ENCODE assay signal across 1 cellular context in the genomic region with DNA sequence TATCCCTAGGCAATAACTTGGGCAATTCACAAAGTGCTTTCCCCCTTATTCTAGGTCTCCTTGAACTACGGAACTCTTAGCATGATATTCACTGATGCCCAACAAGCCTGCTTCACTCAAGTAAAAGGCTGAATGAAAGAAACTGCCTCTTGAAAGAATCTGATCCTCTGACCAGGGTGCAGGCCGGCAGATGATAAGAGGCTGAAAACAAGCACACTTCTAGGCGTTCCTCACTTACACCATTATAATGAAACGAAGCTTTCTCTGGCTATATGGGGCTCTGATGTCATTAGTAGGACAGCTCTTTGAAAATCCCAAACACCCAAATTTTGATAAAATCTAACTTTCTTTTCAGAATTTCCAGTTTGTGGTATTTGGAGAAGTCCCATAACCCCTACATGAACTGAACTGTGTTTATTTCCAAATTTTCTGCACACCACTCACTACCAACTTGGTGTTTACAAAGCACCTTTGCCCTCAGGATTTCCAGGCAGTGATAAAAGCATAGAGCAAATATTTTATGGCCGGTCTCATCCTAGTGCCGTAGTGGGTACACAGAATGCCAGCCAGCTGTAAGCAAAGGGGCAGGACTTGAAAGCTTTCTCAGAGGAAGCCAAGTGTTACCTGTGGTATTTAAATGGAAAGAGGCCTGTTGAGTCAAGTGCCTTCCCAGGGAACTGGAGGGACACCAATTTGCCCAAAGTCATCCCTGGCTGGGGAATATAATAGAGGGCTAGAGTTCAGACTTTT.
TF ChIP-seq lines count a peak whose summit lies in the region.

No MANE protein-coding gene starts in this region.

TF ChIP-seq in GM23338, 12 proteins besides CTCF, POLR2A, EP300 and RAD21 (continued from another document):
- TF ChIP-seq, protein P1, sequence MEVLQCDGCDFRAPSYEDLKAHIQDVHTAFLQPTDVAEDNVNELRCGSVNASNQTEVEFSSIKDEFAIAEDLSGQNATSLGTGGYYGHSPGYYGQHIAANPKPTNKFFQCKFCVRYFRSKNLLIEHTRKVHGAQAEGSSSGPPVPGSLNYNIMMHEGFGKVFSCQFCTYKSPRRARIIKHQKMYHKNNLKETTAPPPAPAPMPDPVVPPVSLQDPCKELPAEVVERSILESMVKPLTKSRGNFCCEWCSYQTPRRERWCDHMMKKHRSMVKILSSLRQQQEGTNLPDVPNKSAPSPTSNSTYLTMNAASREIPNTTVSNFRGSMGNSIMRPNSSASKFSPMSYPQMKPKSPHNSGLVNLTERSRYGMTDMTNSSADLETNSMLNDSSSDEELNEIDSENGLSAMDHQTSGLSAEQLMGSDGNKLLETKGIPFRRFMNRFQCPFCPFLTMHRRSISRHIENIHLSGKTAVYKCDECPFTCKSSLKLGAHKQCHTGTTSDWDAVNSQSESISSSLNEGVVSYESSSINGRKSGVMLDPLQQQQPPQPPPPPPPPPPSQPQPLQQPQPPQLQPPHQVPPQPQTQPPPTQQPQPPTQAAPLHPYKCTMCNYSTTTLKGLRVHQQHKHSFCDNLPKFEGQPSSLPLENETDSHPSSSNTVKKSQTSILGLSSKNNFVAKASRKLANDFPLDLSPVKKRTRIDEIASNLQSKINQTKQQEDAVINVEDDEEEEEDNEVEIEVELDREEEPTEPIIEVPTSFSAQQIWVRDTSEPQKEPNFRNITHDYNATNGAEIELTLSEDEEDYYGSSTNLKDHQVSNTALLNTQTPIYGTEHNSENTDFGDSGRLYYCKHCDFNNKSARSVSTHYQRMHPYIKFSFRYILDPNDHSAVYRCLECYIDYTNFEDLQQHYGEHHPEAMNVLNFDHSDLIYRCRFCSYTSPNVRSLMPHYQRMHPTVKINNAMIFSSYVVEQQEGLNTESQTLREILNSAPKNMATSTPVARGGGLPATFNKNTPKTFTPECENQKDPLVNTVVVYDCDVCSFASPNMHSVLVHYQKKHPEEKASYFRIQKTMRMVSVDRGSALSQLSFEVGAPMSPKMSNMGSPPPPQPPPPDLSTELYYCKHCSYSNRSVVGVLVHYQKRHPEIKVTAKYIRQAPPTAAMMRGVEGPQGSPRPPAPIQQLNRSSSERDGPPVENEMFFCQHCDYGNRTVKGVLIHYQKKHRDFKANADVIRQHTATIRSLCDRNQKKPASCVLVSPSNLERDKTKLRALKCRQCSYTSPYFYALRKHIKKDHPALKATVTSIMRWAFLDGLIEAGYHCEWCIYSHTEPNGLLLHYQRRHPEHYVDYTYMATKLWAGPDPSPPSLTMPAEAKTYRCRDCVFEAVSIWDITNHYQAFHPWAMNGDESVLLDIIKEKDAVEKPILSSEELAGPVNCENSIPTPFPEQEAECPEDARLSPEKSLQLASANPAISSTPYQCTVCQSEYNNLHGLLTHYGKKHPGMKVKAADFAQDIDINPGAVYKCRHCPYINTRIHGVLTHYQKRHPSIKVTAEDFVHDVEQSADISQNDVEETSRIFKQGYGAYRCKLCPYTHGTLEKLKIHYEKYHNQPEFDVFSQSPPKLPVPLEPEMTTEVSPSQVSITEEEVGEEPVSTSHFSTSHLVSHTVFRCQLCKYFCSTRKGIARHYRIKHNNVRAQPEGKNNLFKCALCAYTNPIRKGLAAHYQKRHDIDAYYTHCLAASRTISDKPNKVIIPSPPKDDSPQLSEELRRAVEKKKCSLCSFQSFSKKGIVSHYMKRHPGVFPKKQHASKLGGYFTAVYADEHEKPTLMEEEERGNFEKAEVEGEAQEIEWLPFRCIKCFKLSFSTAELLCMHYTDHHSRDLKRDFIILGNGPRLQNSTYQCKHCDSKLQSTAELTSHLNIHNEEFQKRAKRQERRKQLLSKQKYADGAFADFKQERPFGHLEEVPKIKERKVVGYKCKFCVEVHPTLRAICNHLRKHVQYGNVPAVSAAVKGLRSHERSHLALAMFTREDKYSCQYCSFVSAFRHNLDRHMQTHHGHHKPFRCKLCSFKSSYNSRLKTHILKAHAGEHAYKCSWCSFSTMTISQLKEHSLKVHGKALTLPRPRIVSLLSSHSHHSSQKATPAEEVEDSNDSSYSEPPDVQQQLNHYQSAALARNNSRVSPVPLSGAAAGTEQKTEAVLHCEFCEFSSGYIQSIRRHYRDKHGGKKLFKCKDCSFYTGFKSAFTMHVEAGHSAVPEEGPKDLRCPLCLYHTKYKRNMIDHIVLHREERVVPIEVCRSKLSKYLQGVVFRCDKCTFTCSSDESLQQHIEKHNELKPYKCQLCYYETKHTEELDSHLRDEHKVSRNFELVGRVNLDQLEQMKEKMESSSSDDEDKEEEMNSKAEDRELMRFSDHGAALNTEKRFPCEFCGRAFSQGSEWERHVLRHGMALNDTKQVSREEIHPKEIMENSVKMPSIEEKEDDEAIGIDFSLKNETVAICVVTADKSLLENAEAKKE (CRISPR knock-in tag; IDR thresholded peaks at IDR 0.05), result no peak
- TF ChIP-seq NANOG (IDR thresholded peaks at IDR 0.05; ENCODE audit: borderline replicate concordance), result no peak
- TF ChIP-seq, protein P2, sequence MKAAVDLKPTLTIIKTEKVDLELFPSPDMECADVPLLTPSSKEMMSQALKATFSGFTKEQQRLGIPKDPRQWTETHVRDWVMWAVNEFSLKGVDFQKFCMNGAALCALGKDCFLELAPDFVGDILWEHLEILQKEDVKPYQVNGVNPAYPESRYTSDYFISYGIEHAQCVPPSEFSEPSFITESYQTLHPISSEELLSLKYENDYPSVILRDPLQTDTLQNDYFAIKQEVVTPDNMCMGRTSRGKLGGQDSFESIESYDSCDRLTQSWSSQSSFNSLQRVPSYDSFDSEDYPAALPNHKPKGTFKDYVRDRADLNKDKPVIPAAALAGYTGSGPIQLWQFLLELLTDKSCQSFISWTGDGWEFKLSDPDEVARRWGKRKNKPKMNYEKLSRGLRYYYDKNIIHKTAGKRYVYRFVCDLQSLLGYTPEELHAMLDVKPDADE (IDR thresholded peaks at IDR 0.05), result no peak
- no peak for TF ChIP-seq CREB1 (CRISPR knock-in tag; IDR thresholded peaks at IDR 0.05; ENCODE audit: low read depth)
- TF ChIP-seq ZNF114 (CRISPR knock-in tag; IDR thresholded peaks at IDR 0.05), result no peak
- no peak for TF ChIP-seq EZH2 (IDR thresholded peaks at IDR 0.05; ENCODE audit: low read depth, unreplicated experiment)
- TF ChIP-seq, protein P3, sequence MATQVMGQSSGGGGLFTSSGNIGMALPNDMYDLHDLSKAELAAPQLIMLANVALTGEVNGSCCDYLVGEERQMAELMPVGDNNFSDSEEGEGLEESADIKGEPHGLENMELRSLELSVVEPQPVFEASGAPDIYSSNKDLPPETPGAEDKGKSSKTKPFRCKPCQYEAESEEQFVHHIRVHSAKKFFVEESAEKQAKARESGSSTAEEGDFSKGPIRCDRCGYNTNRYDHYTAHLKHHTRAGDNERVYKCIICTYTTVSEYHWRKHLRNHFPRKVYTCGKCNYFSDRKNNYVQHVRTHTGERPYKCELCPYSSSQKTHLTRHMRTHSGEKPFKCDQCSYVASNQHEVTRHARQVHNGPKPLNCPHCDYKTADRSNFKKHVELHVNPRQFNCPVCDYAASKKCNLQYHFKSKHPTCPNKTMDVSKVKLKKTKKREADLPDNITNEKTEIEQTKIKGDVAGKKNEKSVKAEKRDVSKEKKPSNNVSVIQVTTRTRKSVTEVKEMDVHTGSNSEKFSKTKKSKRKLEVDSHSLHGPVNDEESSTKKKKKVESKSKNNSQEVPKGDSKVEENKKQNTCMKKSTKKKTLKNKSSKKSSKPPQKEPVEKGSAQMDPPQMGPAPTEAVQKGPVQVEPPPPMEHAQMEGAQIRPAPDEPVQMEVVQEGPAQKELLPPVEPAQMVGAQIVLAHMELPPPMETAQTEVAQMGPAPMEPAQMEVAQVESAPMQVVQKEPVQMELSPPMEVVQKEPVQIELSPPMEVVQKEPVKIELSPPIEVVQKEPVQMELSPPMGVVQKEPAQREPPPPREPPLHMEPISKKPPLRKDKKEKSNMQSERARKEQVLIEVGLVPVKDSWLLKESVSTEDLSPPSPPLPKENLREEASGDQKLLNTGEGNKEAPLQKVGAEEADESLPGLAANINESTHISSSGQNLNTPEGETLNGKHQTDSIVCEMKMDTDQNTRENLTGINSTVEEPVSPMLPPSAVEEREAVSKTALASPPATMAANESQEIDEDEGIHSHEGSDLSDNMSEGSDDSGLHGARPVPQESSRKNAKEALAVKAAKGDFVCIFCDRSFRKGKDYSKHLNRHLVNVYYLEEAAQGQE (IDR thresholded peaks at IDR 0.05; ENCODE audit: unreplicated experiment), result no peak
- TF ChIP-seq EZH2phosphoT487 (IDR thresholded peaks at IDR 0.05; ENCODE audit: unreplicated experiment), result no peak
- TF ChIP-seq STAT1 (IDR thresholded peaks at IDR 0.05; ENCODE audit: unreplicated experiment), result no peak
- TF ChIP-seq ZNF331 (CRISPR knock-in tag; IDR thresholded peaks at IDR 0.05; ENCODE audit: low read depth), result no peak
- no peak for TF ChIP-seq POLR2AphosphoS5 (IDR thresholded peaks at IDR 0.05; ENCODE audit: low read depth)
